Comparison of ENCODE assay signal across 1 cellular context in the genomic region with DNA sequence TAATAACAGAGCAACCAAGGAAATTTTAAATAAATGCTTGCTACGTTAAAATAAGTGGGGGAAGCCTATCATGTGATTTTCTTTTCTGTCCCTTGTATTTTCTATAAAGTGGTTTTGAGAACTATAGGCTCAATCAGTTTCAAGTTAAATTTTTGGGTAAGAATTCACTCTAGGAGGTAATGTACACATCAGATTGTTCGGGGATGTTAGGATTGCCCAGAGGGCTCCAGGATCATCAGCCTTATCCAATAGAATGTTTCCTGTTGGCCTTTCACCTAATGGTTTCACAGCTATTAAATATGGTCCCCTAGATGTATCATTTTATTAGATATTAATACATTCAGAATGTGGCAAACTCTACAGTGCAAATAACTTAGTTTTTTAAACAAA.
TF ChIP-seq lines count a peak whose summit lies in the region.

No MANE protein-coding gene starts in this region.

TF ChIP-seq in SK-N-SH treated with all-trans-retinoic acid at 6 μM for 48 hours, 23 proteins besides CTCF, POLR2A, EP300 and RAD21 (continued from another document):
- no peak for TF ChIP-seq ZNF8 (CRISPR knock-in tag; IDR thresholded peaks at IDR 0.05)
- TF ChIP-seq ESRRG (CRISPR knock-in tag; IDR thresholded peaks at IDR 0.05): no peak
- TF ChIP-seq CSDC2 (CRISPR knock-in tag; IDR thresholded peaks at IDR 0.05): no peak
- no peak for TF ChIP-seq OSR1 (CRISPR knock-in tag; IDR thresholded peaks at IDR 0.05)
- no peak for TF ChIP-seq ZNF565 (CRISPR knock-in tag; conservative IDR thresholded peaks at IDR 0.05; ENCODE audit: low read depth)
